Comparison of ENCODE assay signal across 1 cellular context in the genomic region with DNA sequence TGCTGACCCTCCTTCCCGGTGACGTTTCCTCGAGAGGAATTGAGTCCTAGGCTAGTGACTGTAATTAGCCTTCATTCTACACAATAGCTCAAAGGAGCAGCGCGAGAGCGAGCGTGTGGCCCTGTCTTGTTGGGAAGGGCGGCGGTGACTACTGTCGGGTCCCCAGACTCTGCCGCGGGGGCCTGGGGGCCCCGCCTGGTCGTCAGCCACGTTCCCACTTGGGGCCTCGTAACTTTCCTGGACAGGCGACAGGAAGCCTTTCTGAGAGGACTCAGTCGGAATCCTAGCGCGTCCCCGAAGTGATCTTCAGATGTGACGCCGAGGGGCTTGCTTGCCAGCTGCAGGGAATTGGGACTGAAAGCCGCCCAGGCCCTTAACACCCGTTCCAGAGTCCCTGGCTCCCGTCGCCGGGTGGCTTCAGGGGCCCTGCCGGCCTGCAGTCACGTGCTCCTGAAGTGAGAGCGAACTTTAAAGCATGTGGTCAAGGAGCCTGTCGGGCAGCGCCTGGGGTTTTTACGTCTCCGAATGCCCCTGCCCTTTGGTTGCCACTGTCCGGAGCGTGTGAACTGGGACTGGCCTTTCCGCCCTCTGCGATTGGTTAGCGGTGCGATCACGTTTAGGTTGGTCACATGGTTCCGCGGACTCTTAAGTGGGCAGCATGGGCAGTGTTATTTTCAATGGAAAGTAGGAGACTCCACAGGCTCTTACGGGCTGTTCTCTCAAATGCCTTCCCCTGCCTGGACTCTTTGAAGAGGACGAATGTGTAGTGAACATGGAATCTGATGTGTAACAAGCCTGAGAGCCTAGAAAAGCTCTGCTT.
TF ChIP-seq lines count a peak whose summit lies in the region.

No MANE protein-coding gene starts in this region.

TF ChIP-seq in HepG2, 621 proteins besides CTCF, POLR2A, EP300 and RAD21 (continued from another document and continues in another):
- TF ChIP-seq BRCA1 (CRISPR knock-in tag; IDR thresholded peaks at IDR 0.05) (no peak), ZNF432 (CRISPR knock-in tag; IDR thresholded peaks at IDR 0.05; ENCODE audit: borderline replicate concordance) (no peak), XBP1 (CRISPR knock-in tag; IDR thresholded peaks at IDR 0.05) (no peak), ZNF3 (CRISPR knock-in tag; IDR thresholded peaks at IDR 0.05) (no peak), MEF2D (CRISPR knock-in tag; IDR thresholded peaks at IDR 0.05) (0 out of 2 replicates have a peak, but pooled peaks have one; percentile 6), ZNF546 (CRISPR knock-in tag; conservative IDR thresholded peaks at IDR 0.05) (no peak), MEIS2 (CRISPR knock-in tag; IDR thresholded peaks at IDR 0.05) (no peak), ZNF740 (CRISPR knock-in tag; IDR thresholded peaks at IDR 0.05) (no peak), ZFP36L2 (CRISPR knock-in tag; IDR thresholded peaks at IDR 0.05) (no peak), BHLHE40 (IDR thresholded peaks at IDR 0.05; ENCODE audit: low read length) (peak; percentile 45), ZNF549 (CRISPR knock-in tag; IDR thresholded peaks at IDR 0.05) (no peak), MED8 (CRISPR knock-in tag; IDR thresholded peaks at IDR 0.05; ENCODE audit: insufficient replicate concordance) (no peak), ZFP37 (CRISPR knock-in tag; IDR thresholded peaks at IDR 0.05; ENCODE audit: borderline replicate concordance) (0 out of 2 replicates have a peak, but pooled peaks have one; percentile 65), ZFX (CRISPR knock-in tag; IDR thresholded peaks at IDR 0.05; ENCODE audit: low read depth) (peak; percentile 29; the same call in 1 of the 2 replicates), ZNF276 (CRISPR knock-in tag; IDR thresholded peaks at IDR 0.05; ENCODE audit: low read depth) (no peak), ZFAT (CRISPR knock-in tag; conservative IDR thresholded peaks at IDR 0.05) (0 out of 2 replicates have a peak, but pooled peaks have one; percentile 20), ZFP82 (CRISPR knock-in tag; IDR thresholded peaks at IDR 0.05; ENCODE audit: borderline replicate concordance) (peak; percentile 61; the same call in 1 of the 2 replicates), ZMYM2 (CRISPR knock-in tag; IDR thresholded peaks at IDR 0.05) (no peak), ZNF841 (CRISPR knock-in tag; IDR thresholded peaks at IDR 0.05; ENCODE audit: borderline replicate concordance) (no peak), KMT2A (CRISPR knock-in tag; IDR thresholded peaks at IDR 0.05) (0 out of 2 replicates have a peak, but pooled peaks have one; percentile 40), ZNF639 (CRISPR knock-in tag; conservative IDR thresholded peaks at IDR 0.05) (no peak), ZFP36 (IDR thresholded peaks at IDR 0.05; ENCODE audit: borderline replicate concordance, low read depth, low read length, partially characterized antibody) (no peak), STAG1 (CRISPR knock-in tag; IDR thresholded peaks at IDR 0.05) (no peak), ZNF703 (CRISPR knock-in tag; IDR thresholded peaks at IDR 0.05; ENCODE audit: borderline replicate concordance) (no peak)
- TF ChIP-seq, protein P1, sequence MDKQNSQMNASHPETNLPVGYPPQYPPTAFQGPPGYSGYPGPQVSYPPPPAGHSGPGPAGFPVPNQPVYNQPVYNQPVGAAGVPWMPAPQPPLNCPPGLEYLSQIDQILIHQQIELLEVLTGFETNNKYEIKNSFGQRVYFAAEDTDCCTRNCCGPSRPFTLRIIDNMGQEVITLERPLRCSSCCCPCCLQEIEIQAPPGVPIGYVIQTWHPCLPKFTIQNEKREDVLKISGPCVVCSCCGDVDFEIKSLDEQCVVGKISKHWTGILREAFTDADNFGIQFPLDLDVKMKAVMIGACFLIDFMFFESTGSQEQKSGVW (CRISPR knock-in tag; IDR thresholded peaks at IDR 0.05; ENCODE audit: borderline replicate concordance) = no peak
- TF ChIP-seq, protein P2, sequence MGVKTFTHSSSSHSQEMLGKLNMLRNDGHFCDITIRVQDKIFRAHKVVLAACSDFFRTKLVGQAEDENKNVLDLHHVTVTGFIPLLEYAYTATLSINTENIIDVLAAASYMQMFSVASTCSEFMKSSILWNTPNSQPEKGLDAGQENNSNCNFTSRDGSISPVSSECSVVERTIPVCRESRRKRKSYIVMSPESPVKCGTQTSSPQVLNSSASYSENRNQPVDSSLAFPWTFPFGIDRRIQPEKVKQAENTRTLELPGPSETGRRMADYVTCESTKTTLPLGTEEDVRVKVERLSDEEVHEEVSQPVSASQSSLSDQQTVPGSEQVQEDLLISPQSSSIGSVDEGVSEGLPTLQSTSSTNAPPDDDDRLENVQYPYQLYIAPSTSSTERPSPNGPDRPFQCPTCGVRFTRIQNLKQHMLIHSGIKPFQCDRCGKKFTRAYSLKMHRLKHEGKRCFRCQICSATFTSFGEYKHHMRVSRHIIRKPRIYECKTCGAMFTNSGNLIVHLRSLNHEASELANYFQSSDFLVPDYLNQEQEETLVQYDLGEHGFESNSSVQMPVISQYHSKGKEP (CRISPR knock-in tag; IDR thresholded peaks at IDR 0.05) = no peak
- TF ChIP-seq, protein P3, sequence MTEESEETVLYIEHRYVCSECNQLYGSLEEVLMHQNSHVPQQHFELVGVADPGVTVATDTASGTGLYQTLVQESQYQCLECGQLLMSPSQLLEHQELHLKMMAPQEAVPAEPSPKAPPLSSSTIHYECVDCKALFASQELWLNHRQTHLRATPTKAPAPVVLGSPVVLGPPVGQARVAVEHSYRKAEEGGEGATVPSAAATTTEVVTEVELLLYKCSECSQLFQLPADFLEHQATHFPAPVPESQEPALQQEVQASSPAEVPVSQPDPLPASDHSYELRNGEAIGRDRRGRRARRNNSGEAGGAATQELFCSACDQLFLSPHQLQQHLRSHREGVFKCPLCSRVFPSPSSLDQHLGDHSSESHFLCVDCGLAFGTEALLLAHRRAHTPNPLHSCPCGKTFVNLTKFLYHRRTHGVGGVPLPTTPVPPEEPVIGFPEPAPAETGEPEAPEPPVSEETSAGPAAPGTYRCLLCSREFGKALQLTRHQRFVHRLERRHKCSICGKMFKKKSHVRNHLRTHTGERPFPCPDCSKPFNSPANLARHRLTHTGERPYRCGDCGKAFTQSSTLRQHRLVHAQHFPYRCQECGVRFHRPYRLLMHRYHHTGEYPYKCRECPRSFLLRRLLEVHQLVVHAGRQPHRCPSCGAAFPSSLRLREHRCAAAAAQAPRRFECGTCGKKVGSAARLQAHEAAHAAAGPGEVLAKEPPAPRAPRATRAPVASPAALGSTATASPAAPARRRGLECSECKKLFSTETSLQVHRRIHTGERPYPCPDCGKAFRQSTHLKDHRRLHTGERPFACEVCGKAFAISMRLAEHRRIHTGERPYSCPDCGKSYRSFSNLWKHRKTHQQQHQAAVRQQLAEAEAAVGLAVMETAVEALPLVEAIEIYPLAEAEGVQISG (CRISPR knock-in tag; IDR thresholded peaks at IDR 0.05) = peak; percentile 25; the same call in 1 of the 2 replicates
- TF ChIP-seq, protein P4, sequence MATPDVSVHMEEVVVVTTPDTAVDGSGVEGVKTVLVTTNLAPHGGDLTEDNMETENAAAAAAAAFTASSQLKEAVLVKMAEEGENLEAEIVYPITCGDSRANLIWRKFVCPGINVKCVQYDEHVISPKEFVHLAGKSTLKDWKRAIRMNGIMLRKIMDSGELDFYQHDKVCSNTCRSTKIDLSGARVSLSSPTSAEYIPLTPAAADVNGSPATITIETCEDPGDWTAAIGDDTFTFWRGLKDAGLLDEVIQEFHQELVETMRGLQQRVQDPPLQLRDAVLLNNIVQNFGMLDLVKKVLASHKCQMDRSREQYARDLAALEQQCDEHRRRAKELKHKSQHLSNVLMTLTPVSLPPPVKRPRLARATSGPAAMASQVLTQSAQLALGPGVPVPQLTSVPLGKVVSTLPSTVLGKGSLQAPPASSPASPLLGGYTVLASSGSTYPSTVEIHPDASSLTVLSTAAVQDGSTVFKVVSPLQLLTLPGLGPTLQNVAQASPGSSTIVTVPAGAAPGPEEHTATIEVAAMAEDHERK (CRISPR knock-in tag; IDR thresholded peaks at IDR 0.05; ENCODE audit: low read depth) = no peak
- TF ChIP-seq, protein P5, sequence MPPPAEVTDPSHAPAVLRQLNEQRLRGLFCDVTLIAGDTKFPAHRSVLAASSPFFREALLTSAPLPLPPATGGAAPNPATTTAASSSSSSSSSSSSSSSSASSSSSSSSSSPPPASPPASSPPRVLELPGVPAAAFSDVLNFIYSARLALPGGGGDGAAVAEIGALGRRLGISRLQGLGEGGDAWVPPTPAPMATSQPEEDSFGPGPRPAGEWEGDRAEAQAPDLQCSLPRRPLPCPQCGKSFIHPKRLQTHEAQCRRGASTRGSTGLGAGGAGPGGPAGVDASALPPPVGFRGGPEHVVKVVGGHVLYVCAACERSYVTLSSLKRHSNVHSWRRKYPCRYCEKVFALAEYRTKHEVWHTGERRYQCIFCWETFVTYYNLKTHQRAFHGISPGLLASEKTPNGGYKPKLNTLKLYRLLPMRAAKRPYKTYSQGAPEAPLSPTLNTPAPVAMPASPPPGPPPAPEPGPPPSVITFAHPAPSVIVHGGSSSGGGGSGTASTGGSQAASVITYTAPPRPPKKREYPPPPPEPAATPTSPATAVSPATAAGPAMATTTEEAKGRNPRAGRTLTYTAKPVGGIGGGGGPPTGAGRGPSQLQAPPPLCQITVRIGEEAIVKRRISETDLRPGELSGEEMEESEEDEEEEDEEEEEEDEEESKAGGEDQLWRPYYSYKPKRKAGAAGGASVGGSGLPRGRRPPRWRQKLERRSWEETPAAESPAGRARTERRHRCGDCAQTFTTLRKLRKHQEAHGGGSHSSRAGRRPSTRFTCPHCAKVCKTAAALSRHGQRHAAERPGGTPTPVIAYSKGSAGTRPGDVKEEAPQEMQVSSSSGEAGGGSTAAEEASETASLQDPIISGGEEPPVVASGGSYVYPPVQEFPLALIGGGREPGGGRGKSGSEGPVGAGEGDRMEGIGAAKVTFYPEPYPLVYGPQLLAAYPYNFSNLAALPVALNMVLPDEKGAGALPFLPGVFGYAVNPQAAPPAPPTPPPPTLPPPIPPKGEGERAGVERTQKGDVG (CRISPR knock-in tag; IDR thresholded peaks at IDR 0.05; ENCODE audit: borderline replicate concordance) = no peak
